ENCODE assay signal across 9 cellular contexts in the genomic region with DNA sequence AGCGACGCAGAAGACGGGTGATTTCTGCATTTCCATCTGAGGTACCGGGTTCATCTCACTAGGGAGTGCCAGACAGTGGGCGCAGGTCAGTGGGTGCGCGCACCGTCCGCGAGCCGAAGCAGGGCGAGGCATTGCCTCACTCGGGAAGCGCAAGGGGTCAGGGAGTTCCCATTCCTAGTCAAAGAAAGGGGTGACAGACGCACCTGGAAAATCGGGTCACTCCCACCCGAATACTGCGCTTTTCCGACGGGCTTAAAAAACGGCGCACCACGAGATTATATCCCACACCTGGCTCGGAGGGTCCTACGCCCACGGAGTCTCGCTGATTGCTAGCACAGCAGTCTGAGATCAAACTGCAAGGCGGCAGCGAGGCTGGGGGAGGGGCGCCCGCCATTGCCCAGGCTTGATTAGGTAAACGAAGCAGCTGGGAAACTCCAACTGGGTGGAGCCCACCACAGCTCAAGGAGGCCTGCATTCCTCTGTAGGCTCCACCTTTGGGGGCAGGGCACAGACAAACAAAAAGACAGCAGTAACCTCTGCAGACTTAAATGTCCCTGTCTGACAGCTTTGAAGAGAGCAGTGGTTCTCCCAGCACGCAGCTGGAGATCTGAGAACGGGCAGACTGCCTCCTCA. TPM values are rescaled to one million over a fixed set of nuclear protein-coding genes. Genes with fewer than 3 reads are reported as not detected.
"Had no signal": no experiment of that assay in that cellular context is flagged by ENCODE, and none has a peak within 500 bp of the region (broad histone marks: within the 10 kb centered on the region; RNA-seq: fewer than 3 reads in every experiment).

No MANE protein-coding gene starts in this region.

RNA-seq across cellular contexts. Expression of a gene that starts 35.0 kb away (rescaled TPM):
- total RNA-seq: activated CD8-positive, alpha-beta memory T cell treated with anti-CD3 and anti-CD28 coated beads for 36 hours; activated naive CD4-positive, alpha-beta T cell treated with anti-CD3 and anti-CD28 coated beads for 36 hours; activated T-helper 17 cell treated with anti-CD3 and anti-CD28 coated beads, Interleukin-2, amount 50 U/mL, for 72 hours; epithelial cell of proximal tubule; kidney; left ventricle myocardium inferior; right atrium auricular region; stomach; thoracic aorta had no signal
- polyA plus RNA-seq: stomach had no signal
